ENCODE assay signal across 20 cellular contexts in genomic region chr3:58102976-58103447, GRCh38.
DNase-seq lines count a peak whose midpoint lies in the region; ATAC-seq, FAIRE-seq and TF ChIP-seq lines count a peak whose summit lies in the region.
"Had no signal": no experiment of that assay in that cellular context is flagged by ENCODE, and none has a peak within 500 bp of the region (broad histone marks: within the 10 kb centered on the region; RNA-seq: fewer than 3 reads in every experiment).

No MANE protein-coding gene starts in this region.

- no peaks in the 10 kb centered on the region for H3K9me3 Mint-ChIP-seq in activated T-cell treated with anti-CD3 and anti-CD28 coated beads, Interleukin-2, amount 50 U/mL, for 4 hours
- H3K9me3 Mint-ChIP-seq in stimulated activated effector memory CD8-positive, alpha-beta T cell treated with anti-CD3 and anti-CD28 coated beads, Interleukin-12 subunit alpha, Interleukin-12 subunit beta, amount 100 ng/mL, for 72 hours, result no peaks in the 10 kb centered on the region
- H3K9me3 Mint-ChIP-seq: activated CD8-positive, alpha-beta T cell treated with anti-CD3 and anti-CD28 coated beads for 36 hours; effector memory CD8-positive, alpha-beta T cell; stimulated activated naive CD8-positive, alpha-beta T cell treated with anti-CD3 and anti-CD28 coated beads, Interleukin-15, Interleukin-2, amounts not matched to agents 100 ng/mL and 50 ng/mL, for 24 hours had no signal

- DNase-seq in bronchial epithelial cell (ENCODE audit: low read depth) (peak; percentile 87), kidney (peak; percentile 85), upper lobe of right lung (no peak), NCI-H446 (lab: John Stamatoyannopoulos, UW) (no peak)
- DNase-seq in activated T-cell treated with anti-CD3 and anti-CD28 coated beads, Interleukin-2, amount 50 U/mL, for 4 hours, result no peak
- DNase-seq in stimulated activated effector memory CD8-positive, alpha-beta T cell treated with anti-CD3 and anti-CD28 coated beads, Interleukin-12 subunit alpha, Interleukin-12 subunit beta, amount 100 ng/mL, for 72 hours (ENCODE audit: low spot score in 2 of 2), result no peak
- DNase-seq: activated CD8-positive, alpha-beta T cell treated with anti-CD3 and anti-CD28 coated beads for 36 hours; activated gamma-delta T cell; brain microvascular endothelial cell; DMS53; effector memory CD8-positive, alpha-beta T cell; H7; NCI-H1105 treated with DMSO at 0.1 percent for 48 hours; NCI-H446 treated with DMSO at 0.1 percent for 48 hours; small intestine had no signal

- H3K79me2 ChIP-seq in parathyroid adenoma, result no peaks in the 10 kb centered on the region

- H3K9me3 ChIP-seq in kidney (ENCODE audit: control insufficient read depth in 1 of 2, low read length in 2 of 2), result no peaks in the 10 kb centered on the region
- H3K9me3 ChIP-seq in parathyroid adenoma (ENCODE audit: control insufficient read depth, low read length), result no peaks in the 10 kb centered on the region
- no peaks in the 10 kb centered on the region for H3K9me3 ChIP-seq in upper lobe of right lung
- H3K9me3 ChIP-seq: BLaER1 had no signal

- no peak overlapping the region for H3K27ac Mint-ChIP-seq in stimulated activated effector memory CD8-positive, alpha-beta T cell treated with anti-CD3 and anti-CD28 coated beads, Interleukin-12 subunit alpha, Interleukin-12 subunit beta, amount 100 ng/mL, for 72 hours
- H3K27ac Mint-ChIP-seq: effector memory CD8-positive, alpha-beta T cell; stimulated activated naive CD8-positive, alpha-beta T cell treated with anti-CD3 and anti-CD28 coated beads, Interleukin-15, Interleukin-2, amounts not matched to agents 100 ng/mL and 50 ng/mL, for 24 hours had no signal

- H3K36me3 Mint-ChIP-seq in activated T-cell treated with anti-CD3 and anti-CD28 coated beads, Interleukin-2, amount 50 U/mL, for 4 hours (ENCODE audit: insufficient read depth), result peaks cover 40% of the 10 kb centered on the region
- H3K36me3 Mint-ChIP-seq in stimulated activated effector memory CD8-positive, alpha-beta T cell treated with anti-CD3 and anti-CD28 coated beads, Interleukin-12 subunit alpha, Interleukin-12 subunit beta, amount 100 ng/mL, for 72 hours, result peaks cover 17% of the 10 kb centered on the region

- H3K27ac ChIP-seq in kidney (ENCODE audit: low read depth in 2 of 2, low read length in 2 of 2) (peak overlapping the region; percentile 52 to 75), parathyroid adenoma (peak overlapping the region; percentile 62), upper lobe of right lung (no peak overlapping the region)
- H3K27ac ChIP-seq: BLaER1, brain microvascular endothelial cell had no signal

- H3K4me1 ChIP-seq in kidney (ENCODE audit: control insufficient read depth in 1 of 2, insufficient read depth in 1 of 2, low read depth in 1 of 2, low read length in 2 of 2) (peaks cover 19 to 30% of the 10 kb centered on the region in 2 donors), parathyroid adenoma (peaks cover 25% of the 10 kb centered on the region), upper lobe of right lung (no peaks in the 10 kb centered on the region)
- H3K4me1 ChIP-seq: BLaER1 had no signal

- peaks cover 2% of the 10 kb centered on the region for H3K4me1 Mint-ChIP-seq in activated T-cell treated with anti-CD3 and anti-CD28 coated beads, Interleukin-2, amount 50 U/mL, for 4 hours (ENCODE audit: low read depth)
- peaks cover 7% of the 10 kb centered on the region for H3K4me1 Mint-ChIP-seq in stimulated activated effector memory CD8-positive, alpha-beta T cell treated with anti-CD3 and anti-CD28 coated beads, Interleukin-12 subunit alpha, Interleukin-12 subunit beta, amount 100 ng/mL, for 72 hours

- FAIRE-seq in bronchial epithelial cell (lab: Jason Lieb, UNC) (peak; percentile 28), kidney (lab: Jason Lieb, UNC) (no peak)
- FAIRE-seq: small intestine had no signal

- H3K36me3 ChIP-seq in bronchial epithelial cell (ENCODE audit: control insufficient read depth, insufficient read depth, low read length) (peaks cover 28% of the 10 kb centered on the region), kidney (ENCODE audit: control insufficient read depth in 1 of 2, insufficient read depth in 2 of 2, low read length in 2 of 2) (peaks cover 21 to 49% of the 10 kb centered on the region in 2 donors), parathyroid adenoma (ENCODE audit: control insufficient read depth, insufficient read depth, low read length) (no peaks in the 10 kb centered on the region), upper lobe of right lung (peaks cover 33% of the 10 kb centered on the region)

- H3K4me3 Mint-ChIP-seq in activated T-cell treated with anti-CD3 and anti-CD28 coated beads, Interleukin-2, amount 50 U/mL, for 4 hours, result no peak overlapping the region
- H3K4me3 Mint-ChIP-seq in stimulated activated effector memory CD8-positive, alpha-beta T cell treated with anti-CD3 and anti-CD28 coated beads, Interleukin-12 subunit alpha, Interleukin-12 subunit beta, amount 100 ng/mL, for 72 hours, result no peak overlapping the region
- H3K4me3 Mint-ChIP-seq: activated CD8-positive, alpha-beta T cell treated with anti-CD3 and anti-CD28 coated beads for 36 hours; effector memory CD8-positive, alpha-beta T cell; stimulated activated naive CD8-positive, alpha-beta T cell treated with anti-CD3 and anti-CD28 coated beads, Interleukin-15, Interleukin-2, amounts not matched to agents 100 ng/mL and 50 ng/mL, for 24 hours had no signal

- H3K9ac ChIP-seq in kidney (ENCODE audit: low read length in 2 of 2) (peak overlapping the region in 1 of 2 donors; percentile 14), parathyroid adenoma (no peak overlapping the region)
- H3K9ac ChIP-seq: BLaER1 had no signal

- H2AFZ ChIP-seq in parathyroid adenoma, result peak overlapping the region; percentile 26

- TF ChIP-seq CTCF in bronchial epithelial cell (IDR thresholded peaks at IDR 0.05; ENCODE audit: insufficient read depth, low read length, severe bottlenecking), result no peak
- no peak for TF ChIP-seq CTCF in kidney (IDR thresholded peaks at IDR 0.05; ENCODE audit: borderline replicate concordance, extremely low read depth, insufficient read depth)
- no peak for TF ChIP-seq CTCF in parathyroid adenoma (IDR thresholded peaks at IDR 0.05)
- no peak for TF ChIP-seq CTCF in upper lobe of right lung (IDR thresholded peaks at IDR 0.05)

- H3K4me3 ChIP-seq in bronchial epithelial cell (ENCODE audit: low read depth, low read length) (no peak overlapping the region), kidney (ENCODE audit: low read length in 2 of 2) (peak overlapping the region in 1 of 2 donors; percentile 6), parathyroid adenoma (ENCODE audit: low read depth, low read length) (no peak overlapping the region), upper lobe of right lung (no peak overlapping the region)
- H3K4me3 ChIP-seq: BLaER1 had no signal

- H3K27me3 Mint-ChIP-seq in activated T-cell treated with anti-CD3 and anti-CD28 coated beads, Interleukin-2, amount 50 U/mL, for 4 hours (ENCODE audit: low read depth), result no peaks in the 10 kb centered on the region
- H3K27me3 Mint-ChIP-seq: activated CD8-positive, alpha-beta T cell treated with anti-CD3 and anti-CD28 coated beads for 36 hours; effector memory CD8-positive, alpha-beta T cell; stimulated activated naive CD8-positive, alpha-beta T cell treated with anti-CD3 and anti-CD28 coated beads, Interleukin-15, Interleukin-2, amounts not matched to agents 100 ng/mL and 50 ng/mL, for 24 hours had no signal

- peak; percentile 64 for ATAC-seq in upper lobe of right lung
- ATAC-seq in activated T-cell treated with anti-CD3 and anti-CD28 coated beads, Interleukin-2, amount 50 U/mL, for 4 hours, result no peak
- ATAC-seq in HG02759 (IDR thresholded peaks at IDR 0.05; ENCODE audit: unreplicated experiment), result no peak
- ATAC-seq in stimulated activated effector memory CD8-positive, alpha-beta T cell treated with anti-CD3 and anti-CD28 coated beads, Interleukin-12 subunit alpha, Interleukin-12 subunit beta, amount 100 ng/mL, for 72 hours, result no peak
- ATAC-seq: activated CD8-positive, alpha-beta T cell treated with anti-CD3 and anti-CD28 coated beads for 36 hours; effector memory CD8-positive, alpha-beta T cell; SK-N-SH treated with all-trans-retinoic acid at 6 μM for 48 hours had no signal

- intact Hi-C loops in kidney (cut with DNase I) (no loop called here), upper lobe of right lung (cut with DNase I) (no loop called here)

- H3K4me2 ChIP-seq in parathyroid adenoma (ENCODE audit: low read length), result no peak overlapping the region
- H3K4me2 ChIP-seq: BLaER1 had no signal

- H3K27me3 ChIP-seq in bronchial epithelial cell (ENCODE audit: control insufficient read depth, insufficient read depth, low read length) (no peaks in the 10 kb centered on the region), parathyroid adenoma (ENCODE audit: control insufficient read depth, insufficient read depth, low read length) (no peaks in the 10 kb centered on the region), upper lobe of right lung (no peaks in the 10 kb centered on the region)
- H3K27me3 ChIP-seq: BLaER1, brain microvascular endothelial cell had no signal

Comparison
In these comparisons a context has a peak if more than half of its experiments do, and no peak if none do; other contexts are left out.
1. DNase-seq: peak in bronchial epithelial cell (single experiment) and kidney (single experiment); none in upper lobe of right lung (single experiment), activated T-cell treated with anti-CD3 and anti-CD28 coated beads, Interleukin-2, amount 50 U/mL, for 4 hours (single experiment), NCI-H446 (0 of 2) and stimulated activated effector memory CD8-positive, alpha-beta T cell treated with anti-CD3 and anti-CD28 coated beads, Interleukin-12 subunit alpha, Interleukin-12 subunit beta, amount 100 ng/mL, for 72 hours (0 of 2).